ENCODE assay signal across 7 cellular contexts in the genomic region with DNA sequence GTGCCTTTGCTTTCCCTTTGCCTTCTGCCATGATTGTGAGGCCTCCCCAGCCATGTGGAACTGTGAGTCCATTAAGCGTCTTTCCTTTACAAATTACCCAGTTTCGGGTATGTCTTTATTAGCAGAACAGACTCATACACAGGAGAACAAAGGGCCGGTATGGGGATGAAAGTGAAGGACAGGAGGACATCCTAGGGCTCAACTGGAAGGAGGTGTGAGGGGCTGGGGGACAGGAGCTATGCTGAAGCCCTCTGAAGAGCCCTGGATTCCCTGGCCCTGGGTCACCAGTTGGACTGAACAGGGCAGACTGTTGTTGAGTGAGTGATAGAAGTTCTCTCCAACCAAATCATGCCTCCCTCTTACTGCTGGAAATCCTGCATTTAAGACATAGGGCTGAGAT.
"Had no signal": no experiment of that assay in that cellular context is flagged by ENCODE, and none has a peak within 500 bp of the region (broad histone marks: within the 10 kb centered on the region; RNA-seq: fewer than 3 reads in every experiment).

No MANE protein-coding gene starts in this region.

- DNase-seq: activated CD4-positive, alpha-beta T cell treated with anti-CD3 and anti-CD28 coated beads for 1 hour; kidney glomerular epithelial cell; SIG-M5; stimulated activated CD4-positive, alpha-beta T cell treated with anti-CD3 and anti-CD28 coated beads, Interleukin-4, amount 100 ng/mL, for 4 hours; tibial artery had no signal

- H3K27ac Mint-ChIP-seq: mesothelial cell of epicardium; T-helper 2 cell treated with Interferon-gamma antibody and Interleukin-4, amounts not matched to agents 5 μg/mL and 100 μg/mL, for 36 hours had no signal

- H3K9me3 Mint-ChIP-seq: mesothelial cell of epicardium had no signal

- H3K36me3 Mint-ChIP-seq: mesothelial cell of epicardium had no signal

- H3K4me3 Mint-ChIP-seq: mesothelial cell of epicardium; T-helper 2 cell treated with Interferon-gamma antibody and Interleukin-4, amounts not matched to agents 5 μg/mL and 100 μg/mL, for 36 hours had no signal
